Comparison of ENCODE assay signal across 8 cellular contexts in genomic region chr16:678858-679807, GRCh38. TPM values are rescaled to one million over a fixed set of nuclear protein-coding genes. Genes with fewer than 3 reads are reported as not detected.
DNase-seq lines count a peak whose midpoint lies in the region; ATAC-seq and TF ChIP-seq lines count a peak whose summit lies in the region.

No MANE protein-coding gene starts in this region.

- no peak overlapping the region for H3K18ac ChIP-seq in IMR-90 (ENCODE audit: low read depth, low read length)

- peak overlapping the region in 1 of 2 experiments; percentile 87; a peak in 2 of 4 replicates for H4K8ac ChIP-seq in IMR-90 (ENCODE audit: low read depth in 2 of 2, low read length in 2 of 2)

- H3K27ac ChIP-seq in IMR-90 (ENCODE audit: insufficient read depth, low read length) (peak overlapping the region; percentile 34), SJSA1 (no peak overlapping the region), brain microvascular endothelial cell (no peak overlapping the region)

- no peak overlapping the region for H2BK15ac ChIP-seq in IMR-90 (ENCODE audit: low read depth, low read length)

- peak overlapping the region; percentile 97 for H2AK9ac ChIP-seq in IMR-90 (replicated peaks; ENCODE audit: low read depth, low read length, poor library complexity)

- H3K4me3 ChIP-seq in IMR-90 (ENCODE audit: insufficient read depth, low read depth, low read length) (peak overlapping the region; percentile 51), SJSA1 (peak overlapping the region; percentile 37), brain microvascular endothelial cell (ENCODE audit: low read depth, low read length) (peak overlapping the region; percentile 56), skeletal muscle satellite cell (ENCODE audit: low read length) (peak overlapping the region; percentile 75)

- H3K36me3 ChIP-seq in IMR-90 (ENCODE audit: control insufficient read depth, insufficient read depth, low read length) (peaks cover 20% of the 10 kb centered on the region), SJSA1 (peaks cover 43% of the 10 kb centered on the region), brain microvascular endothelial cell (replicated peaks) (peaks cover 25% of the 10 kb centered on the region), skeletal muscle satellite cell (ENCODE audit: insufficient read depth, low read length) (peaks cover 23% of the 10 kb centered on the region)

- DNase-seq in EL (peak; percentile 66), IMR-90 (peak; percentile 30), SJSA1 (ENCODE audit: low read depth in 1 of 2, low spot score in 2 of 2) (peak; percentile 70 to 79), brain microvascular endothelial cell (no peak), iPS-NIHi11 (ENCODE audit: low spot score) (peak; percentile 73)

- H3K4me1 ChIP-seq in IMR-90 (ENCODE audit: control insufficient read depth, insufficient read depth, low read length) (peaks cover 26% of the 10 kb centered on the region), SJSA1 (replicated peaks) (peaks cover 41% of the 10 kb centered on the region), skeletal muscle satellite cell (ENCODE audit: control insufficient read depth, insufficient read depth, low read length) (peaks cover 37% of the 10 kb centered on the region)

- 0 out of 2 replicates have a peak, but pooled peaks have one; percentile 8 for TF ChIP-seq POLR2A in IMR-90 (IDR thresholded peaks at IDR 0.05; ENCODE audit: low read depth, low read length)

- in situ Hi-C loops in IMR-90 (cut with MboI; ENCODE audit: low sequenced_read_pairs) (no loop called here), brain microvascular endothelial cell (cut with HindIII; ENCODE audit: low pct_ligation_motif_present, low sequenced_read_pairs) (no loop called here)

- ATAC-seq in IMR-90 (ENCODE audit: low read depth), result peak; percentile 11
- ATAC-seq in GM18858 (IDR thresholded peaks at IDR 0.05; ENCODE audit: unreplicated experiment), result no peak
- ATAC-seq in HG02870 (IDR thresholded peaks at IDR 0.05; ENCODE audit: unreplicated experiment), result no peak

- TF ChIP-seq CTCF in IMR-90 (conservative IDR thresholded peaks at IDR 0.05; ENCODE audit: low read depth, low read length) (no peak), brain microvascular endothelial cell (IDR thresholded peaks at IDR 0.05; ENCODE audit: low read depth, low read length, missing control alignments) (no peak)

- H3K4me2 ChIP-seq in IMR-90 (ENCODE audit: low read depth, low read length), result peak overlapping the region; percentile 77
- peak overlapping the region; percentile 93 for H3K4me2 ChIP-seq in skeletal muscle satellite cell (ENCODE audit: low read length)

- H3K56ac ChIP-seq in IMR-90 (ENCODE audit: extremely low read depth, insufficient read depth, low read length), result no peak overlapping the region

- H4K5ac ChIP-seq in IMR-90 (ENCODE audit: low read depth, low read length), result peak overlapping the region; percentile 4; the same call in 1 of the 2 replicates

- WGBS in IMR-90 (ENCODE audit: extremely low coverage in 2 of 2, insufficient read length in 1 of 2), 2 experiments, result 32% methylated on average over 29 of the region's 51 CpGs; no CpG with 5 or more reads in 1 of the 2 experiments

- H2BK120ac ChIP-seq in IMR-90 (ENCODE audit: low read depth, low read length), result no peak overlapping the region; the same call in 1 of the 2 replicates

- H2BK20ac ChIP-seq in IMR-90 (ENCODE audit: low read depth, low read length), result no peak overlapping the region

- peak overlapping the region; percentile 28 for H2BK5ac ChIP-seq in IMR-90 (ENCODE audit: low read depth, low read length, poor library complexity, severe bottlenecking)

- dilution Hi-C loops in IMR-90 (cut with HindIII; ENCODE audit: low sequenced_read_pairs, unreplicated experiment), result no loop called here

- H4K91ac ChIP-seq in IMR-90 (ENCODE audit: insufficient read depth, low read depth, low read length), result peak overlapping the region; percentile 46

- peak overlapping the region; percentile 87 for H2AK5ac ChIP-seq in IMR-90 (ENCODE audit: low read depth, low read length)

- TF ChIP-seq RAD21 in IMR-90 (IDR thresholded peaks at IDR 0.05; ENCODE audit: low read length), result no peak

- CTCF ChIA-PET in IMR-90 (lab: Yijun Ruan, JAX), result no interaction called here

- peak overlapping the region; percentile 76 for H3K14ac ChIP-seq in IMR-90 (replicated peaks; ENCODE audit: low read depth, low read length)

- H3K23ac ChIP-seq in IMR-90 (ENCODE audit: low read depth, low read length), result peak overlapping the region; percentile 68

- H3K27me3 ChIP-seq in IMR-90 (ENCODE audit: control insufficient read depth, insufficient read depth, low read length), result no peaks in the 10 kb centered on the region
- no peaks in the 10 kb centered on the region for H3K27me3 ChIP-seq in SJSA1 (replicated peaks)
- no peaks in the 10 kb centered on the region for H3K27me3 ChIP-seq in brain microvascular endothelial cell (replicated peaks)
- no peaks in the 10 kb centered on the region for H3K27me3 ChIP-seq in skeletal muscle satellite cell (ENCODE audit: control insufficient read depth, insufficient read depth, low read length)

- peak overlapping the region; percentile 99 for H2AFZ ChIP-seq in IMR-90 (replicated peaks; ENCODE audit: low read length, poor library complexity)

- POLR2A ChIA-PET in IMR-90 (lab: Charles Lee; ENCODE audit: unreplicated experiment), result interaction anchor here (0.6 kb wide), 1 partner anchor 98 kb away, joined by 5 read pairs; no protein-coding TSS in a partner anchor

- no peaks in the 10 kb centered on the region for H3K9me3 ChIP-seq in IMR-90 (ENCODE audit: control insufficient read depth, insufficient read depth, low read length)
- peaks cover 5% of the 10 kb centered on the region for H3K9me3 ChIP-seq in SJSA1 (replicated peaks)
- no peaks in the 10 kb centered on the region for H3K9me3 ChIP-seq in skeletal muscle satellite cell (replicated peaks; ENCODE audit: low read length)

- peaks cover 44% of the 10 kb centered on the region for H4K20me1 ChIP-seq in IMR-90 (ENCODE audit: insufficient read depth, low read length)

- peak overlapping the region; percentile 75 for H3K4ac ChIP-seq in IMR-90 (ENCODE audit: low read depth, low read length)

- intact Hi-C loops in IMR-90 (cut with micrococcal nuclease), result no loop called here

- peaks cover 9 to 45% of the 10 kb centered on the region in 2 experiments; a peak in 3 of 4 replicates for H3K79me1 ChIP-seq in IMR-90 (ENCODE audit: low read depth in 1 of 2, low read length in 2 of 2)

- BruUV-seq in IMR-90 (replicated peaks; lab: Mats Ljungman, UMichigan), result no TSS peak

- H3K9me1 ChIP-seq in IMR-90 (ENCODE audit: insufficient read depth, low read length), result peaks cover 15% of the 10 kb centered on the region

- H3K9ac ChIP-seq in IMR-90 (ENCODE audit: low read depth, low read length) (peak overlapping the region; percentile 57), skeletal muscle satellite cell (ENCODE audit: low read depth, low read length) (peak overlapping the region; percentile 51)

TF ChIP-seq in IMR-90, 13 proteins besides CTCF, POLR2A, EP300 and RAD21 (continues in another document):
- no peak for TF ChIP-seq NFE2L2 (IDR thresholded peaks at IDR 0.05; ENCODE audit: low read depth, low read length)
- TF ChIP-seq MAFK (IDR thresholded peaks at IDR 0.05; ENCODE audit: low read depth, low read length), result no peak
- TF ChIP-seq USF2 (IDR thresholded peaks at IDR 0.05; ENCODE audit: low read depth, low read length), result no peak
- TF ChIP-seq MAZ (IDR thresholded peaks at IDR 0.05; ENCODE audit: borderline replicate concordance, low read depth, low read length), result no peak
- no peak for TF ChIP-seq SMC3 (IDR thresholded peaks at IDR 0.05; ENCODE audit: low read depth, low read length)
- TF ChIP-seq RCOR1 (IDR thresholded peaks at IDR 0.05; ENCODE audit: insufficient replicate concordance, low read length), result no peak

RNA-seq across cellular contexts. Expression of gene STUB1, which starts 1.1 kb away (rescaled TPM):
- total RNA-seq in IMR-90 (2012; rRNA removed), result 162 and 183 TPM in 2 replicates
- polyA plus RNA-seq in IMR-90 (2012; rRNA removed), result 186 and 195 TPM in 2 replicates
- 197 and 230 TPM in 2 replicates for polyA plus RNA-seq in IMR-90 (2012; cell fraction: cytosol; rRNA removed)
- 258 and 444 TPM in 2 replicates for polyA plus RNA-seq in IMR-90 (2012; cell fraction: nucleus; rRNA removed; ENCODE audit: low replicate concordance)
- total RNA-seq in SJSA1 (2014; rRNA removed; shearing (Covaris generic)), result 150 and 253 TPM in 2 replicates
- 174 and 208 TPM in 2 replicates for total RNA-seq in skeletal muscle satellite cell (2012; rRNA removed)

RNA-seq across cellular contexts. Expression of gene RHBDL1, which starts 3.7 kb away (rescaled TPM):
- total RNA-seq in IMR-90 (2012; rRNA removed), result 0.72 and 0.83 TPM in 2 replicates
- polyA plus RNA-seq in IMR-90 (2012; rRNA removed), result 4.1 and 4.8 TPM in 2 replicates
- 4.0 and 5.9 TPM in 2 replicates for polyA plus RNA-seq in IMR-90 (2012; cell fraction: cytosol; rRNA removed)
- polyA plus RNA-seq in IMR-90 (2012; cell fraction: nucleus; rRNA removed; ENCODE audit: low replicate concordance), result 37.4 and 102 TPM in 2 replicates
- 1.1 and 13.1 TPM in 2 replicates for total RNA-seq in SJSA1 (2014; rRNA removed; shearing (Covaris generic))
- total RNA-seq in skeletal muscle satellite cell (2012; rRNA removed), result 1.3 and 1.7 TPM in 2 replicates

RNA-seq across cellular contexts. Expression of gene JMJD8, which starts 5.0 kb away (rescaled TPM):
- total RNA-seq in IMR-90 (2012; rRNA removed), result 17.2 and 17.7 TPM in 2 replicates
- polyA plus RNA-seq in IMR-90 (2012; rRNA removed), result 62.5 and 72.2 TPM in 2 replicates
- polyA plus RNA-seq in IMR-90 (2012; cell fraction: cytosol; rRNA removed), result 54.7 and 85.9 TPM in 2 replicates
- 54.8 and 132 TPM in 2 replicates for polyA plus RNA-seq in IMR-90 (2012; cell fraction: nucleus; rRNA removed; ENCODE audit: low replicate concordance)
- 13.9 and 25.7 TPM in 2 replicates for total RNA-seq in SJSA1 (2014; rRNA removed; shearing (Covaris generic))
- 13.2 and 30.6 TPM in 2 replicates for total RNA-seq in skeletal muscle satellite cell (2012; rRNA removed)

RNA-seq across cellular contexts. Expression of gene WDR24, which starts 11.1 kb away (rescaled TPM):
- total RNA-seq in IMR-90 (2012; rRNA removed), result 0.72 and 1.1 TPM in 2 replicates
- 8.7 and 10.8 TPM in 2 replicates for polyA plus RNA-seq in IMR-90 (2012; rRNA removed)
- 7.8 and 7.9 TPM in 2 replicates for polyA plus RNA-seq in IMR-90 (2012; cell fraction: cytosol; rRNA removed)
- 22.4 and 54.8 TPM in 2 replicates for polyA plus RNA-seq in IMR-90 (2012; cell fraction: nucleus; rRNA removed; ENCODE audit: low replicate concordance)
- 2.1 TPM in 2 replicates for total RNA-seq in SJSA1 (2014; rRNA removed; shearing (Covaris generic))
- 7.0 and 8.1 TPM in 2 replicates for total RNA-seq in skeletal muscle satellite cell (2012; rRNA removed)

RNA-seq across cellular contexts. Expression of gene RHOT2, which starts 11.2 kb away (rescaled TPM):
- 20.0 and 20.3 TPM in 2 replicates for total RNA-seq in IMR-90 (2012; rRNA removed)
- 181 and 228 TPM in 2 replicates for polyA plus RNA-seq in IMR-90 (2012; rRNA removed)
- polyA plus RNA-seq in IMR-90 (2012; cell fraction: cytosol; rRNA removed), result 70.1 and 99.5 TPM in 2 replicates
- polyA plus RNA-seq in IMR-90 (2012; cell fraction: nucleus; rRNA removed; ENCODE audit: low replicate concordance), result 1,124 and 3,095 TPM in 2 replicates
- total RNA-seq in SJSA1 (2014; rRNA removed; shearing (Covaris generic)), result 51.2 and 64.3 TPM in 2 replicates
- total RNA-seq in skeletal muscle satellite cell (2012; rRNA removed), result 45.4 and 53.1 TPM in 2 replicates
